In the genomic region with DNA sequence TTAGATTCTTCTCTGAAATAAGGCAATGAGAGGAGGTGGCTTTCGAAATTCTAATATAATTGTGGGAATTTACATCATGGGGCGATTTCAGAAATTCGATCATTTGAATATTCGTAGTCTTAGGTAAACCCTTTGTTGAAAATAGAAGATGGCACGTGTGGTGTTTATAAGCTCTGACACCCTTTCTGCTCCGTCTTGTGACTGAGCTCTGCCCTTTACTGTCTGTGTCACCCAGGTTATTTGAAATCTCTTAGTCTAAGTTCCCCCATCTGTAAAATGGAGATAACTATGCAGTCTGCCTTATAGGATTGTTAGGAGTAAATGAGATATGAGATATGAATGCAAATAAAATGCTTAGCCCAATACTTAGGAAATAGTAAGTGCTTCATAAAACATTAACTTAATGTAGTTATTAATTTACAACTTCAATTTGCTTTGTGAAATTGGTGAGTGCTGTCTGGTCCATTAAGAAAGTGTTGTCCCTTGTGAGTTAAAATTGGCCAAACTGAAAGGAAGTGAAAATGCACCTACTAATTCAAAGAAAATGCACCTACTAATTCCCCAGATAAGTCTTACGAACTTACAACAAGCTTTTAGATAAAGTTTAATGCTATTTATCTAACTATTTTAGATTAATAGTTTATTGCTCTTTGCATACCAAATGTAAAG, we compare ENCODE assay signal across 9 cellular contexts. TPM values are rescaled to one million over a fixed set of nuclear protein-coding genes. Genes with fewer than 3 reads are reported as not detected.
DNase-seq lines count a peak whose midpoint lies in the region; ATAC-seq and TF ChIP-seq lines count a peak whose summit lies in the region.
"Had no signal": no experiment of that assay in that cellular context is flagged by ENCODE, and none has a peak within 500 bp of the region (broad histone marks: within the 10 kb centered on the region; RNA-seq: fewer than 3 reads in every experiment).

No MANE protein-coding gene starts in this region.

- peak; percentile 21 for ATAC-seq in HG03460 (IDR thresholded peaks at IDR 0.05; ENCODE audit: unreplicated experiment)
- no peak for ATAC-seq in GM19351 (IDR thresholded peaks at IDR 0.05; ENCODE audit: unreplicated experiment)
- no peak for ATAC-seq in GM21737 (IDR thresholded peaks at IDR 0.05; ENCODE audit: unreplicated experiment)

- H3K9me3 Mint-ChIP-seq in nephron, result no peaks in the 10 kb centered on the region

- H3K9me3 ChIP-seq in prostate gland, result no peaks in the 10 kb centered on the region

- no peak for TF ChIP-seq CTCF in GM12865 (IDR thresholded peaks at IDR 0.05; ENCODE audit: insufficient read depth, low read depth, low read length, missing control alignments)
- no peak for TF ChIP-seq CTCF in brain microvascular endothelial cell (IDR thresholded peaks at IDR 0.05; ENCODE audit: low read depth, low read length, missing control alignments)
- no peak for TF ChIP-seq CTCF in nephron (IDR thresholded peaks at IDR 0.05; ENCODE audit: unreplicated experiment in 3 of 3)
- TF ChIP-seq CTCF in prostate gland (IDR thresholded peaks at IDR 0.05), result no peak

- H3K27ac Mint-ChIP-seq in nephron, result no peak overlapping the region

- H3K4me1 ChIP-seq in prostate gland (replicated peaks), result no peaks in the 10 kb centered on the region

- peaks cover 73% of the 10 kb centered on the region for H3K27me3 Mint-ChIP-seq in nephron (ENCODE audit: low read depth)

- peak overlapping the region; percentile 87 to 91 (median 91) for H3K4me3 Mint-ChIP-seq in nephron

- in situ Hi-C loops in brain microvascular endothelial cell (cut with HindIII; ENCODE audit: low pct_ligation_motif_present, low sequenced_read_pairs), result no loop called here

- intact Hi-C loops in prostate gland (cut with DNase I), result no loop called here

- H3K27ac ChIP-seq in brain microvascular endothelial cell (no peak overlapping the region), prostate gland (no peak overlapping the region)

- H3K4me1 Mint-ChIP-seq in nephron, result peaks cover 5% of the 10 kb centered on the region

- no peak for TF ChIP-seq POLR2A in prostate gland (IDR thresholded peaks at IDR 0.05)

- H3K36me3 Mint-ChIP-seq in nephron (ENCODE audit: low read depth), result no peaks in the 10 kb centered on the region

- H3K27me3 ChIP-seq in brain microvascular endothelial cell (replicated peaks) (no peaks in the 10 kb centered on the region), prostate gland (replicated peaks; ENCODE audit: insufficient read depth) (no peaks in the 10 kb centered on the region)

- H3K4me3 ChIP-seq in GM12865 (ENCODE audit: low read depth, low read length) (peak overlapping the region; percentile 83), brain microvascular endothelial cell (ENCODE audit: low read depth, low read length) (peak overlapping the region; percentile 71), prostate gland (no peak overlapping the region)

- DNase-seq in GM12865 (ENCODE audit: low read depth) (peak; percentile 52), brain microvascular endothelial cell (no peak), COLO829 (ENCODE audit: low spot score) (no peak), prostate gland (ENCODE audit: low spot score) (no peak)
- DNase-seq: NCI-H226 had no signal

- no peaks in the 10 kb centered on the region for H3K36me3 ChIP-seq in brain microvascular endothelial cell (replicated peaks)
- H3K36me3 ChIP-seq in prostate gland, result no peaks in the 10 kb centered on the region

- WGBS in prostate gland, result 71% methylated on average over 7 of the region's 7 CpGs

RNA-seq across cellular contexts. Expression of a gene that starts 1.6 kb away (rescaled TPM):
- 1 to 10 TPM; 2.0 to 2.5 TPM for total RNA-seq in prostate gland

Comparison
In these comparisons a context has a peak if more than half of its experiments do, and no peak if none do; other contexts are left out.
1. H3K4me3 ChIP-seq: peak in GM12865 (single experiment) and brain microvascular endothelial cell (single experiment); none in prostate gland (0 of 2).